Comparison of ENCODE assay signal across 23 cellular contexts in the genomic region with DNA sequence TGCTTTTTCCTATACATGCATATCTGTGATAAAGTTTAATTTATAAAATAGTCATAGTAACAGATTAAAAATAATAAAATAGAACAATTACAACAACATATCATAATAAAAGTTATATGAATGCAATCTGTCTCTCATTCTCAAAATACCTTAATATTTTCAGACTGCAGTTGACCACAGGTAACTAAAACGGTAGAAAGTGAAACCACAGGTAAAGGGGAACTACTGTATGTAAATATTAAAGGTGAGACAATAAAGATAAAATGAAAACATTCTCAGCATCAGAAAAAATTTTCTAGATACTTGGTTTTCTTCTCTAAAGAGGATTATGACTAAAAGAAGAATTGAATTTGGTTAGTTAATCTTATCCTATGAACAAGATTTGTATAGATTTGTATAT.
"Had no signal": no experiment of that assay in that cellular context is flagged by ENCODE, and none has a peak within 500 bp of the region (broad histone marks: within the 10 kb centered on the region; RNA-seq: fewer than 3 reads in every experiment).

No MANE protein-coding gene starts in this region.

- H3K36me3 ChIP-seq: gastrocnemius medialis, thyroid gland had no signal

- ATAC-seq: activated CD8-positive, alpha-beta memory T cell treated with anti-CD3 and anti-CD28 coated beads, Interleukin-2, amount 10 ng/mL, durations not matched to agents 7 days and 5 days; activated naive CD8-positive, alpha-beta T cell treated with anti-CD3 and anti-CD28 coated beads, Interleukin-2, amount 50 U/mL, for 24 hours; effector memory CD8-positive, alpha-beta T cell; gastrocnemius medialis; heart left ventricle; left lobe of liver; naive thymus-derived CD8-positive, alpha-beta T cell; stimulated activated naive B cell treated with anti-CD40 and anti-IgM and Interleukin-4, amounts not matched to agents 10 μg/mL and 1 μg/mL and 100 μg/mL, for 72 hours had no signal

- H3K36me3 Mint-ChIP-seq: activated CD4-positive, alpha-beta memory T cell treated with anti-CD3 and anti-CD28 coated beads for 36 hours had no signal

- H3K9me3 Mint-ChIP-seq: activated CD4-positive, alpha-beta memory T cell treated with anti-CD3 and anti-CD28 coated beads for 36 hours; activated naive CD4-positive, alpha-beta T cell treated with anti-CD3 and anti-CD28 coated beads for 36 hours; activated naive CD8-positive, alpha-beta T cell treated with anti-CD3 and anti-CD28 coated beads, Interleukin-2, amount 50 U/mL, for 24 hours; activated T-helper 2 cell treated with anti-CD3 and anti-CD28 coated beads, Interferon-gamma antibody, Interleukin-2, Interleukin-4, amounts not matched to agents 10 μg/mL and 5 μg/mL and 100 μg/mL, durations not matched to agents 14 hours and 24 hours and 36 hours; effector memory CD8-positive, alpha-beta T cell; immature natural killer cell; naive thymus-derived CD8-positive, alpha-beta T cell had no signal

- H3K4me3 Mint-ChIP-seq: activated CD4-positive, alpha-beta memory T cell treated with anti-CD3 and anti-CD28 coated beads for 36 hours; activated CD8-positive, alpha-beta memory T cell treated with anti-CD3 and anti-CD28 coated beads, Interleukin-2, amount 10 ng/mL, durations not matched to agents 7 days and 5 days; activated naive CD4-positive, alpha-beta T cell treated with anti-CD3 and anti-CD28 coated beads for 36 hours; activated naive CD8-positive, alpha-beta T cell treated with anti-CD3 and anti-CD28 coated beads, Interleukin-2, amount 50 U/mL, for 24 hours; effector memory CD8-positive, alpha-beta T cell; immature natural killer cell; naive thymus-derived CD8-positive, alpha-beta T cell; stimulated activated naive B cell treated with anti-CD40 and anti-IgM and Interleukin-4, amounts not matched to agents 10 μg/mL and 1 μg/mL and 100 μg/mL, for 72 hours had no signal

- H3K27me3 ChIP-seq: ascending aorta, gastrocnemius medialis, heart left ventricle, thyroid gland had no signal

- H3K9me3 ChIP-seq: ascending aorta, gastrocnemius medialis, heart left ventricle, thyroid gland had no signal

- FAIRE-seq: bronchial epithelial cell had no signal

- H3K9ac ChIP-seq: parathyroid adenoma had no signal

- H3K27ac Mint-ChIP-seq: activated CD4-positive, alpha-beta memory T cell treated with anti-CD3 and anti-CD28 coated beads for 36 hours; activated CD8-positive, alpha-beta memory T cell treated with anti-CD3 and anti-CD28 coated beads, Interleukin-2, amount 10 ng/mL, durations not matched to agents 7 days and 5 days; activated naive CD4-positive, alpha-beta T cell treated with anti-CD3 and anti-CD28 coated beads for 36 hours; activated naive CD8-positive, alpha-beta T cell treated with anti-CD3 and anti-CD28 coated beads, Interleukin-2, amount 50 U/mL, for 24 hours; activated T-helper 2 cell treated with anti-CD3 and anti-CD28 coated beads, Interferon-gamma antibody, Interleukin-2, Interleukin-4, amounts not matched to agents 10 μg/mL and 5 μg/mL and 100 μg/mL, durations not matched to agents 14 hours and 24 hours and 36 hours; effector memory CD8-positive, alpha-beta T cell; immature natural killer cell; stimulated activated naive B cell treated with anti-CD40 and anti-IgM and Interleukin-4, amounts not matched to agents 10 μg/mL and 1 μg/mL and 100 μg/mL, for 72 hours had no signal

- H3K4me3 ChIP-seq: ascending aorta, gastrocnemius medialis, heart left ventricle, thyroid gland had no signal

- H3K27me3 Mint-ChIP-seq: activated CD4-positive, alpha-beta memory T cell treated with anti-CD3 and anti-CD28 coated beads for 36 hours; activated CD8-positive, alpha-beta memory T cell treated with anti-CD3 and anti-CD28 coated beads, Interleukin-2, amount 10 ng/mL, durations not matched to agents 7 days and 5 days; activated naive CD8-positive, alpha-beta T cell treated with anti-CD3 and anti-CD28 coated beads, Interleukin-2, amount 50 U/mL, for 24 hours; effector memory CD8-positive, alpha-beta T cell; naive thymus-derived CD8-positive, alpha-beta T cell; stimulated activated naive B cell treated with anti-CD40 and anti-IgM and Interleukin-4, amounts not matched to agents 10 μg/mL and 1 μg/mL and 100 μg/mL, for 72 hours had no signal

- DNase-seq: activated CD4-positive, alpha-beta memory T cell treated with anti-CD3 and anti-CD28 coated beads for 36 hours; activated CD4-positive, alpha-beta T cell treated with anti-CD3 and anti-CD28 coated beads for 1 hour; activated CD8-positive, alpha-beta memory T cell treated with anti-CD3 and anti-CD28 coated beads, Interleukin-2, amount 10 ng/mL, durations not matched to agents 7 days and 5 days; activated naive CD4-positive, alpha-beta T cell treated with anti-CD3 and anti-CD28 coated beads for 36 hours; activated naive CD8-positive, alpha-beta T cell treated with anti-CD3 and anti-CD28 coated beads, Interleukin-2, amount 50 U/mL, for 24 hours; activated T-cell treated with anti-CD3 and anti-CD28 coated beads, Interleukin-2, amount 50 U/mL, for 1 hour; effector memory CD8-positive, alpha-beta T cell; gastrocnemius medialis; heart left ventricle; immature natural killer cell; naive thymus-derived CD8-positive, alpha-beta T cell; retina; stimulated activated CD4-positive, alpha-beta T cell treated with anti-CD3 and anti-CD28 coated beads, Interleukin-15, amount 100 ng/mL, for 24 hours; stimulated activated CD4-positive, alpha-beta T cell treated with anti-CD3 and anti-CD28 coated beads, Interleukin-4, amount 100 ng/mL, for 1 hour; stimulated activated naive B cell treated with anti-CD40 and anti-IgM and Interleukin-4, amounts not matched to agents 10 μg/mL and 1 μg/mL and 100 μg/mL, for 72 hours; T1000; thyroid gland had no signal

- H2AFZ ChIP-seq: parathyroid adenoma had no signal

- H3K27ac ChIP-seq: ascending aorta, gastrocnemius medialis, heart left ventricle, parathyroid adenoma, thyroid gland, VCaP had no signal
